Comparison of ENCODE assay signal across 19 cellular contexts in genomic region chr15:63263519-63263918, GRCh38.
"Had no signal": no experiment of that assay in that cellular context is flagged by ENCODE, and none has a peak within 500 bp of the region (broad histone marks: within the 10 kb centered on the region; RNA-seq: fewer than 3 reads in every experiment).

No MANE protein-coding gene starts in this region.

- H3K27me3 ChIP-seq: adrenal gland, esophagus muscularis mucosa, gastroesophageal sphincter, suprapubic skin, transverse colon had no signal

- ATAC-seq: activated CD4-positive, alpha-beta T cell treated with anti-CD3 and anti-CD28 coated beads for 36 hours; activated CD8-positive, alpha-beta memory T cell treated with anti-CD3 and anti-CD28 coated beads, Interleukin-2, amount 10 ng/mL, durations not matched to agents 7 days and 5 days; gastroesophageal sphincter; left cardiac atrium; lower lobe of right lung; stimulated activated naive CD8-positive, alpha-beta T cell treated with anti-CD3 and anti-CD28 coated beads, Interleukin-15, amount 100 ng/mL, for 72 hours; WTC11 had no signal

- H3K4me1 Mint-ChIP-seq: activated CD4-positive, alpha-beta memory T cell treated with anti-CD3 and anti-CD28 coated beads, Interleukin-2, amount 10 ng/mL, durations not matched to agents 7 days and 5 days; activated CD8-positive, alpha-beta memory T cell treated with anti-CD3 and anti-CD28 coated beads, Interleukin-2, amount 10 ng/mL, durations not matched to agents 7 days and 5 days; nephron progenitor cell; WTC11 had no signal

- H3K27ac ChIP-seq: adrenal gland, esophagus muscularis mucosa, gastroesophageal sphincter, lower lobe of right lung, suprapubic skin, transverse colon had no signal

- H3K4me1 ChIP-seq: adrenal gland, esophagus muscularis mucosa, gastroesophageal sphincter, lower lobe of right lung, suprapubic skin, transverse colon had no signal

- H3K27me3 Mint-ChIP-seq: activated CD4-positive, alpha-beta memory T cell treated with anti-CD3 and anti-CD28 coated beads, Interleukin-2, amount 10 ng/mL, durations not matched to agents 7 days and 5 days; activated CD4-positive, alpha-beta T cell treated with anti-CD3 and anti-CD28 coated beads for 36 hours; activated CD8-positive, alpha-beta memory T cell treated with anti-CD3 and anti-CD28 coated beads, Interleukin-2, amount 10 ng/mL, durations not matched to agents 7 days and 5 days; stimulated activated naive CD8-positive, alpha-beta T cell treated with anti-CD3 and anti-CD28 coated beads, Interleukin-15, amount 100 ng/mL, for 72 hours had no signal

- H3K9me3 Mint-ChIP-seq: activated CD4-positive, alpha-beta memory T cell treated with anti-CD3 and anti-CD28 coated beads, Interleukin-2, amount 10 ng/mL, durations not matched to agents 7 days and 5 days; activated T-helper 2 cell treated with anti-CD3 and anti-CD28 coated beads, Interferon-gamma antibody, Interleukin-2, Interleukin-4, amounts not matched to agents 10 μg/mL and 5 μg/mL and 100 μg/mL, durations not matched to agents 14 hours and 24 hours and 36 hours; stimulated activated naive CD8-positive, alpha-beta T cell treated with anti-CD3 and anti-CD28 coated beads, Interleukin-15, amount 100 ng/mL, for 72 hours; T-helper 2 cell treated with Interferon-gamma antibody and Interleukin-4, amounts not matched to agents 5 μg/mL and 100 μg/mL, for 36 hours had no signal

- DNase-seq: activated CD4-positive, alpha-beta memory T cell treated with anti-CD3 and anti-CD28 coated beads, Interleukin-2, amount 10 ng/mL, durations not matched to agents 7 days and 5 days; activated CD4-positive, alpha-beta T cell treated with anti-CD3 and anti-CD28 coated beads for 36 hours; activated CD8-positive, alpha-beta memory T cell treated with anti-CD3 and anti-CD28 coated beads, Interleukin-2, amount 10 ng/mL, durations not matched to agents 7 days and 5 days; activated naive CD4-positive, alpha-beta T cell treated with Interleukin-2 at 50 U/mL for 16 hours; activated T-cell treated with anti-CD3 and anti-CD28 coated beads, Interleukin-2, amount 50 U/mL, for 1 hour; adrenal gland; cerebellar nuclear complex; effector CD4-positive, alpha-beta T cell; left cardiac atrium; lower lobe of right lung; nephron progenitor cell; stimulated activated naive CD8-positive, alpha-beta T cell treated with anti-CD3 and anti-CD28 coated beads, Interleukin-15, amount 100 ng/mL, for 72 hours; transverse colon had no signal

- H3K9me3 ChIP-seq: adrenal gland, esophagus muscularis mucosa, gastroesophageal sphincter, lower lobe of right lung, suprapubic skin, transverse colon had no signal

- H3K4me3 Mint-ChIP-seq: activated CD4-positive, alpha-beta memory T cell treated with anti-CD3 and anti-CD28 coated beads, Interleukin-2, amount 10 ng/mL, durations not matched to agents 7 days and 5 days; activated CD4-positive, alpha-beta T cell treated with anti-CD3 and anti-CD28 coated beads for 36 hours; activated CD8-positive, alpha-beta memory T cell treated with anti-CD3 and anti-CD28 coated beads, Interleukin-2, amount 10 ng/mL, durations not matched to agents 7 days and 5 days; nephron progenitor cell; stimulated activated naive CD8-positive, alpha-beta T cell treated with anti-CD3 and anti-CD28 coated beads, Interleukin-15, amount 100 ng/mL, for 72 hours; T-helper 2 cell treated with Interferon-gamma antibody and Interleukin-4, amounts not matched to agents 5 μg/mL and 100 μg/mL, for 36 hours; WTC11 had no signal

- H3K4me3 ChIP-seq: adrenal gland, esophagus muscularis mucosa, gastroesophageal sphincter, lower lobe of right lung, suprapubic skin, transverse colon had no signal

- H3K27ac Mint-ChIP-seq: activated CD4-positive, alpha-beta memory T cell treated with anti-CD3 and anti-CD28 coated beads, Interleukin-2, amount 10 ng/mL, durations not matched to agents 7 days and 5 days; activated CD4-positive, alpha-beta T cell treated with anti-CD3 and anti-CD28 coated beads for 36 hours; activated T-helper 2 cell treated with anti-CD3 and anti-CD28 coated beads, Interferon-gamma antibody, Interleukin-2, Interleukin-4, amounts not matched to agents 10 μg/mL and 5 μg/mL and 100 μg/mL, durations not matched to agents 14 hours and 24 hours and 36 hours; nephron progenitor cell; T-helper 2 cell treated with Interferon-gamma antibody and Interleukin-4, amounts not matched to agents 5 μg/mL and 100 μg/mL, for 36 hours; WTC11 had no signal
